In the genomic region with DNA sequence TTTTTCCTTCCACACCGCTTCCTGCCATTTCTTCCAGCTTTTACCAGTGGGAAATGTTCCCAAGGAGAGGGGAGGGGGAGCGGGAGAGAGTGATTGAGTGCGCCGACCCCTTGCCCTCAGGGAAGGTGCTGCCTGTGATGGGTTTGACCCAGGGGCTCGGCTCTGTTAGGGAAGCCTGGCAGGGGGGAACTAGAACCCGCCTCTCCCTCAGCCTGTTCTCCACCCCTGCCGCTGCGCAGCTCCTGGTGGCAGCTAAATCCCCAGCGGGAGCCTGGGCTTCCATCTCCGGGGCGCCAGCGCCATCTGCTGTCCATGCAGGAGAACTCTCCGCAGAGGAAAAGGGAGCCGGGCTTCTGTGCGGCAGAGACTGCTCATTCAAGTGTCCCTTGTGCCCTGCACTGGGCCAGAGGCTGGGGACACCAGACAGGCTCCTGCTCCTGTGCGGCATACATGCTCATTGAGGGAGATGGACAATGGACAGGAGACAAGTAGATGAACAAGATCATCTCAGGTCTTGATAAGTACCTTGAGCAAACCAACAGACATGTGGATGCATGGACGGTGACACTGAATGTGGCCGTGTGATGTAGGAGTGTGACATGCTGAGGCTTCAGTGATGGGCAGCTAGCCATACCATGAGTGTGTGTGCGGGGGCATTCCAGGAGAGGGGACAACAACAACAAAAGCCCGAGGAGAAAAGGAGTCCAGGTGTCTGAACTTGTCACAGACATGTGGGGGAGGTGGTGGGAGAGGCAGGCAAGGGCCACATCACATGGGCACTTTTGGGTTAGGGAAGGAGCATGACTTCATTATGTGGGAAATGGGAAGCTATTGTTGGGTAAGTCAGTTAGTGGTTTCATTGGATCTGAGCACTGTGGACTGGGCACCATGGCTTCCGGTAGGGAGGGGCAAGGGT, we compare ENCODE assay signal across 1 cellular context.
TF ChIP-seq lines count a peak whose summit lies in the region.

No MANE protein-coding gene starts in this region.

TF ChIP-seq in HepG2, 621 proteins besides CTCF, POLR2A, EP300 and RAD21 (continued from another document and continues in another):
- TF ChIP-seq, protein P1, sequence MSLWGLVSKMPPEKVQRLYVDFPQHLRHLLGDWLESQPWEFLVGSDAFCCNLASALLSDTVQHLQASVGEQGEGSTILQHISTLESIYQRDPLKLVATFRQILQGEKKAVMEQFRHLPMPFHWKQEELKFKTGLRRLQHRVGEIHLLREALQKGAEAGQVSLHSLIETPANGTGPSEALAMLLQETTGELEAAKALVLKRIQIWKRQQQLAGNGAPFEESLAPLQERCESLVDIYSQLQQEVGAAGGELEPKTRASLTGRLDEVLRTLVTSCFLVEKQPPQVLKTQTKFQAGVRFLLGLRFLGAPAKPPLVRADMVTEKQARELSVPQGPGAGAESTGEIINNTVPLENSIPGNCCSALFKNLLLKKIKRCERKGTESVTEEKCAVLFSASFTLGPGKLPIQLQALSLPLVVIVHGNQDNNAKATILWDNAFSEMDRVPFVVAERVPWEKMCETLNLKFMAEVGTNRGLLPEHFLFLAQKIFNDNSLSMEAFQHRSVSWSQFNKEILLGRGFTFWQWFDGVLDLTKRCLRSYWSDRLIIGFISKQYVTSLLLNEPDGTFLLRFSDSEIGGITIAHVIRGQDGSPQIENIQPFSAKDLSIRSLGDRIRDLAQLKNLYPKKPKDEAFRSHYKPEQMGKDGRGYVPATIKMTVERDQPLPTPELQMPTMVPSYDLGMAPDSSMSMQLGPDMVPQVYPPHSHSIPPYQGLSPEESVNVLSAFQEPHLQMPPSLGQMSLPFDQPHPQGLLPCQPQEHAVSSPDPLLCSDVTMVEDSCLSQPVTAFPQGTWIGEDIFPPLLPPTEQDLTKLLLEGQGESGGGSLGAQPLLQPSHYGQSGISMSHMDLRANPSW (CRISPR knock-in tag; IDR thresholded peaks at IDR 0.05; ENCODE audit: borderline replicate concordance), result no peak
- TF ChIP-seq ZNF446 (CRISPR knock-in tag; IDR thresholded peaks at IDR 0.05), result no peak
- TF ChIP-seq TCF12 (IDR thresholded peaks at IDR 0.05), result no peak
- no peak for TF ChIP-seq TCF12 (CRISPR knock-in tag; IDR thresholded peaks at IDR 0.05)
- TF ChIP-seq, protein P2, sequence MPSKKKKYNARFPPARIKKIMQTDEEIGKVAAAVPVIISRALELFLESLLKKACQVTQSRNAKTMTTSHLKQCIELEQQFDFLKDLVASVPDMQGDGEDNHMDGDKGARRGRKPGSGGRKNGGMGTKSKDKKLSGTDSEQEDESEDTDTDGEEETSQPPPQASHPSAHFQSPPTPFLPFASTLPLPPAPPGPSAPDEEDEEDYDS (CRISPR knock-in tag; IDR thresholded peaks at IDR 0.05), result 0 out of 2 replicates have a peak, but pooled peaks have one; percentile 36
- TF ChIP-seq, protein P3, sequence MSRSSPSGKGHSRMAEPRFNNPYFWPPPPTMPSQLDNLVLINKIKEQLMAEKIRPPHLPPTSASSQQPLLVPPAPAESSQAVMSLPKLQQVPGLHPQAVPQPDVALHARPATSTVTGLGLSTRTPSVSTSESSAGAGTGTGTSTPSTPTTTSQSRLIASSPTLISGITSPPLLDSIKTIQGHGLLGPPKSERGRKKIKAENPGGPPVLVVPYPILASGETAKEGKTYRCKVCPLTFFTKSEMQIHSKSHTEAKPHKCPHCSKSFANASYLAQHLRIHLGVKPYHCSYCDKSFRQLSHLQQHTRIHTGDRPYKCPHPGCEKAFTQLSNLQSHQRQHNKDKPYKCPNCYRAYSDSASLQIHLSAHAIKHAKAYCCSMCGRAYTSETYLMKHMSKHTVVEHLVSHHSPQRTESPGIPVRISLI (CRISPR knock-in tag; IDR thresholded peaks at IDR 0.05; ENCODE audit: borderline replicate concordance), result no peak
- TF ChIP-seq ZFP37 (CRISPR knock-in tag; IDR thresholded peaks at IDR 0.05; ENCODE audit: borderline replicate concordance), result no peak
- no peak for TF ChIP-seq FOXM1 (CRISPR knock-in tag; IDR thresholded peaks at IDR 0.05)
- no peak for TF ChIP-seq ZKSCAN1 (IDR thresholded peaks at IDR 0.05; ENCODE audit: low read length)
- TF ChIP-seq, protein P4, sequence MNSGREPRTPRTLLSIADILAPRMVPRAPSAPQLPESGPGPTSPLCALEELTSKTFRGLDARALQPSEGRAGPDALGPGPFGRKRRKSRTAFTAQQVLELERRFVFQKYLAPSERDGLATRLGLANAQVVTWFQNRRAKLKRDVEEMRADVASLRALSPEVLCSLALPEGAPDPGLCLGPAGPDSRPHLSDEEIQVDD (CRISPR knock-in tag; IDR thresholded peaks at IDR 0.05; ENCODE audit: borderline replicate concordance), result no peak
- no peak for TF ChIP-seq ZNF24 (IDR thresholded peaks at IDR 0.05)
- TF ChIP-seq KDM5B (CRISPR knock-in tag; IDR thresholded peaks at IDR 0.05; ENCODE audit: borderline replicate concordance), result peak; percentile 66; the same call in 1 of the 2 replicates
- TF ChIP-seq ZNF569 (CRISPR knock-in tag; IDR thresholded peaks at IDR 0.05; ENCODE audit: borderline replicate concordance), result no peak
- no peak for TF ChIP-seq ZNF34 (CRISPR knock-in tag; IDR thresholded peaks at IDR 0.05; ENCODE audit: borderline replicate concordance)
- 0 out of 2 replicates have a peak, but pooled peaks have one; percentile 24 for TF ChIP-seq SPEN (CRISPR knock-in tag; IDR thresholded peaks at IDR 0.05; ENCODE audit: low read depth)
- TF ChIP-seq, protein P5, sequence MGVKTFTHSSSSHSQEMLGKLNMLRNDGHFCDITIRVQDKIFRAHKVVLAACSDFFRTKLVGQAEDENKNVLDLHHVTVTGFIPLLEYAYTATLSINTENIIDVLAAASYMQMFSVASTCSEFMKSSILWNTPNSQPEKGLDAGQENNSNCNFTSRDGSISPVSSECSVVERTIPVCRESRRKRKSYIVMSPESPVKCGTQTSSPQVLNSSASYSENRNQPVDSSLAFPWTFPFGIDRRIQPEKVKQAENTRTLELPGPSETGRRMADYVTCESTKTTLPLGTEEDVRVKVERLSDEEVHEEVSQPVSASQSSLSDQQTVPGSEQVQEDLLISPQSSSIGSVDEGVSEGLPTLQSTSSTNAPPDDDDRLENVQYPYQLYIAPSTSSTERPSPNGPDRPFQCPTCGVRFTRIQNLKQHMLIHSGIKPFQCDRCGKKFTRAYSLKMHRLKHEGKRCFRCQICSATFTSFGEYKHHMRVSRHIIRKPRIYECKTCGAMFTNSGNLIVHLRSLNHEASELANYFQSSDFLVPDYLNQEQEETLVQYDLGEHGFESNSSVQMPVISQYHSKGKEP (CRISPR knock-in tag; IDR thresholded peaks at IDR 0.05), result no peak
- TF ChIP-seq, protein P6, sequence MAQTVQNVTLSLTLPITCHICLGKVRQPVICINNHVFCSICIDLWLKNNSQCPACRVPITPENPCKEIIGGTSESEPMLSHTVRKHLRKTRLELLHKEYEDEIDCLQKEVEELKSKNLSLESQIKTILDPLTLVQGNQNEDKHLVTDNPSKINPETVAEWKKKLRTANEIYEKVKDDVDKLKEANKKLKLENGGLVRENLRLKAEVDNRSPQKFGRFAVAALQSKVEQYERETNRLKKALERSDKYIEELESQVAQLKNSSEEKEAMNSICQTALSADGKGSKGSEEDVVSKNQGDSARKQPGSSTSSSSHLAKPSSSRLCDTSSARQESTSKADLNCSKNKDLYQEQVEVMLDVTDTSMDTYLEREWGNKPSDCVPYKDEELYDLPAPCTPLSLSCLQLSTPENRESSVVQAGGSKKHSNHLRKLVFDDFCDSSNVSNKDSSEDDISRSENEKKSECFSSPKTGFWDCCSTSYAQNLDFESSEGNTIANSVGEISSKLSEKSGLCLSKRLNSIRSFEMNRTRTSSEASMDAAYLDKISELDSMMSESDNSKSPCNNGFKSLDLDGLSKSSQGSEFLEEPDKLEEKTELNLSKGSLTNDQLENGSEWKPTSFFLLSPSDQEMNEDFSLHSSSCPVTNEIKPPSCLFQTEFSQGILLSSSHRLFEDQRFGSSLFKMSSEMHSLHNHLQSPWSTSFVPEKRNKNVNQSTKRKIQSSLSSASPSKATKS (CRISPR knock-in tag; IDR thresholded peaks at IDR 0.05), result no peak
- TF ChIP-seq SALL1 (CRISPR knock-in tag; IDR thresholded peaks at IDR 0.05), result peak; percentile 75
- no peak for TF ChIP-seq ZNF652 (CRISPR knock-in tag; IDR thresholded peaks at IDR 0.05; ENCODE audit: borderline replicate concordance, low read depth)
- TF ChIP-seq, protein P7, sequence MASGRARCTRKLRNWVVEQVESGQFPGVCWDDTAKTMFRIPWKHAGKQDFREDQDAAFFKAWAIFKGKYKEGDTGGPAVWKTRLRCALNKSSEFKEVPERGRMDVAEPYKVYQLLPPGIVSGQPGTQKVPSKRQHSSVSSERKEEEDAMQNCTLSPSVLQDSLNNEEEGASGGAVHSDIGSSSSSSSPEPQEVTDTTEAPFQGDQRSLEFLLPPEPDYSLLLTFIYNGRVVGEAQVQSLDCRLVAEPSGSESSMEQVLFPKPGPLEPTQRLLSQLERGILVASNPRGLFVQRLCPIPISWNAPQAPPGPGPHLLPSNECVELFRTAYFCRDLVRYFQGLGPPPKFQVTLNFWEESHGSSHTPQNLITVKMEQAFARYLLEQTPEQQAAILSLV (CRISPR knock-in tag; IDR thresholded peaks at IDR 0.05; ENCODE audit: borderline replicate concordance), result peak; percentile 68
- TF ChIP-seq MTF2 (CRISPR knock-in tag; IDR thresholded peaks at IDR 0.05; ENCODE audit: borderline replicate concordance), result peak; percentile 86; the same call in 1 of the 2 replicates
- TF ChIP-seq ZNF30 (CRISPR knock-in tag; IDR thresholded peaks at IDR 0.05), result no peak
- no peak for TF ChIP-seq ZNF761 (CRISPR knock-in tag; conservative IDR thresholded peaks at IDR 0.05)
- no peak for TF ChIP-seq SP5 (CRISPR knock-in tag; IDR thresholded peaks at IDR 0.05; ENCODE audit: borderline replicate concordance, low read depth)
- TF ChIP-seq, protein P8, sequence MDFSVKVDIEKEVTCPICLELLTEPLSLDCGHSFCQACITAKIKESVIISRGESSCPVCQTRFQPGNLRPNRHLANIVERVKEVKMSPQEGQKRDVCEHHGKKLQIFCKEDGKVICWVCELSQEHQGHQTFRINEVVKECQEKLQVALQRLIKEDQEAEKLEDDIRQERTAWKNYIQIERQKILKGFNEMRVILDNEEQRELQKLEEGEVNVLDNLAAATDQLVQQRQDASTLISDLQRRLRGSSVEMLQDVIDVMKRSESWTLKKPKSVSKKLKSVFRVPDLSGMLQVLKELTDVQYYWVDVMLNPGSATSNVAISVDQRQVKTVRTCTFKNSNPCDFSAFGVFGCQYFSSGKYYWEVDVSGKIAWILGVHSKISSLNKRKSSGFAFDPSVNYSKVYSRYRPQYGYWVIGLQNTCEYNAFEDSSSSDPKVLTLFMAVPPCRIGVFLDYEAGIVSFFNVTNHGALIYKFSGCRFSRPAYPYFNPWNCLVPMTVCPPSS (IDR thresholded peaks at IDR 0.05), result no peak
- TF ChIP-seq, protein P9, sequence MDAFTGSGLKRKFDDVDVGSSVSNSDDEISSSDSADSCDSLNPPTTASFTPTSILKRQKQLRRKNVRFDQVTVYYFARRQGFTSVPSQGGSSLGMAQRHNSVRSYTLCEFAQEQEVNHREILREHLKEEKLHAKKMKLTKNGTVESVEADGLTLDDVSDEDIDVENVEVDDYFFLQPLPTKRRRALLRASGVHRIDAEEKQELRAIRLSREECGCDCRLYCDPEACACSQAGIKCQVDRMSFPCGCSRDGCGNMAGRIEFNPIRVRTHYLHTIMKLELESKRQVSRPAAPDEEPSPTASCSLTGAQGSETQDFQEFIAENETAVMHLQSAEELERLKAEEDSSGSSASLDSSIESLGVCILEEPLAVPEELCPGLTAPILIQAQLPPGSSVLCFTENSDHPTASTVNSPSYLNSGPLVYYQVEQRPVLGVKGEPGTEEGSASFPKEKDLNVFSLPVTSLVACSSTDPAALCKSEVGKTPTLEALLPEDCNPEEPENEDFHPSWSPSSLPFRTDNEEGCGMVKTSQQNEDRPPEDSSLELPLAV (CRISPR knock-in tag; conservative IDR thresholded peaks at IDR 0.05; ENCODE audit: low read depth), result no peak
- TF ChIP-seq ZFY (CRISPR knock-in tag; IDR thresholded peaks at IDR 0.05), result peak; percentile 19; the same call in 1 of the 2 replicates
- TF ChIP-seq, protein P10, sequence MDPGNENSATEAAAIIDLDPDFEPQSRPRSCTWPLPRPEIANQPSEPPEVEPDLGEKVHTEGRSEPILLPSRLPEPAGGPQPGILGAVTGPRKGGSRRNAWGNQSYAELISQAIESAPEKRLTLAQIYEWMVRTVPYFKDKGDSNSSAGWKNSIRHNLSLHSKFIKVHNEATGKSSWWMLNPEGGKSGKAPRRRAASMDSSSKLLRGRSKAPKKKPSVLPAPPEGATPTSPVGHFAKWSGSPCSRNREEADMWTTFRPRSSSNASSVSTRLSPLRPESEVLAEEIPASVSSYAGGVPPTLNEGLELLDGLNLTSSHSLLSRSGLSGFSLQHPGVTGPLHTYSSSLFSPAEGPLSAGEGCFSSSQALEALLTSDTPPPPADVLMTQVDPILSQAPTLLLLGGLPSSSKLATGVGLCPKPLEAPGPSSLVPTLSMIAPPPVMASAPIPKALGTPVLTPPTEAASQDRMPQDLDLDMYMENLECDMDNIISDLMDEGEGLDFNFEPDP (CRISPR knock-in tag; conservative IDR thresholded peaks at IDR 0.05), result 0 out of 2 replicates have a peak, but pooled peaks have one; percentile 60
- TF ChIP-seq, protein P11, sequence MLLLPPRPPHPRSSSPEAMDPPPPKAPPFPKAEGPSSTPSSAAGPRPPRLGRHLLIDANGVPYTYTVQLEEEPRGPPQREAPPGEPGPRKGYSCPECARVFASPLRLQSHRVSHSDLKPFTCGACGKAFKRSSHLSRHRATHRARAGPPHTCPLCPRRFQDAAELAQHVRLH (CRISPR knock-in tag; IDR thresholded peaks at IDR 0.05; ENCODE audit: borderline replicate concordance, low read depth), result no peak
- TF ChIP-seq, protein P12, sequence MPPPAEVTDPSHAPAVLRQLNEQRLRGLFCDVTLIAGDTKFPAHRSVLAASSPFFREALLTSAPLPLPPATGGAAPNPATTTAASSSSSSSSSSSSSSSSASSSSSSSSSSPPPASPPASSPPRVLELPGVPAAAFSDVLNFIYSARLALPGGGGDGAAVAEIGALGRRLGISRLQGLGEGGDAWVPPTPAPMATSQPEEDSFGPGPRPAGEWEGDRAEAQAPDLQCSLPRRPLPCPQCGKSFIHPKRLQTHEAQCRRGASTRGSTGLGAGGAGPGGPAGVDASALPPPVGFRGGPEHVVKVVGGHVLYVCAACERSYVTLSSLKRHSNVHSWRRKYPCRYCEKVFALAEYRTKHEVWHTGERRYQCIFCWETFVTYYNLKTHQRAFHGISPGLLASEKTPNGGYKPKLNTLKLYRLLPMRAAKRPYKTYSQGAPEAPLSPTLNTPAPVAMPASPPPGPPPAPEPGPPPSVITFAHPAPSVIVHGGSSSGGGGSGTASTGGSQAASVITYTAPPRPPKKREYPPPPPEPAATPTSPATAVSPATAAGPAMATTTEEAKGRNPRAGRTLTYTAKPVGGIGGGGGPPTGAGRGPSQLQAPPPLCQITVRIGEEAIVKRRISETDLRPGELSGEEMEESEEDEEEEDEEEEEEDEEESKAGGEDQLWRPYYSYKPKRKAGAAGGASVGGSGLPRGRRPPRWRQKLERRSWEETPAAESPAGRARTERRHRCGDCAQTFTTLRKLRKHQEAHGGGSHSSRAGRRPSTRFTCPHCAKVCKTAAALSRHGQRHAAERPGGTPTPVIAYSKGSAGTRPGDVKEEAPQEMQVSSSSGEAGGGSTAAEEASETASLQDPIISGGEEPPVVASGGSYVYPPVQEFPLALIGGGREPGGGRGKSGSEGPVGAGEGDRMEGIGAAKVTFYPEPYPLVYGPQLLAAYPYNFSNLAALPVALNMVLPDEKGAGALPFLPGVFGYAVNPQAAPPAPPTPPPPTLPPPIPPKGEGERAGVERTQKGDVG (CRISPR knock-in tag; IDR thresholded peaks at IDR 0.05; ENCODE audit: borderline replicate concordance), result no peak
